In genomic region chr7:151410405-151411390, GRCh38 we compare ENCODE assay signal across 1 cellular context.
TF ChIP-seq lines count a peak whose summit lies in the region.

No MANE protein-coding gene starts in this region.

TF ChIP-seq in HepG2, 621 proteins besides CTCF, POLR2A, EP300 and RAD21:
- TF ChIP-seq TBX2 (CRISPR knock-in tag; IDR thresholded peaks at IDR 0.05; ENCODE audit: borderline replicate concordance) (peak; percentile 36; the same call in 1 of the 2 replicates), ZNF788 (CRISPR knock-in tag; IDR thresholded peaks at IDR 0.05; ENCODE audit: borderline replicate concordance) (peak; percentile 40; the same call in 1 of the 2 replicates), ZNF343 (CRISPR knock-in tag; IDR thresholded peaks at IDR 0.05) (no peak), ELF1 (CRISPR knock-in tag; IDR thresholded peaks at IDR 0.05) (no peak), LCORL (IDR thresholded peaks at IDR 0.05) (no peak), LCORL (CRISPR knock-in tag; IDR thresholded peaks at IDR 0.05) (0 out of 2 replicates have a peak, but pooled peaks have one; percentile 50), ZNF687 (CRISPR knock-in tag; IDR thresholded peaks at IDR 0.05) (peak; percentile 45; the same call in 1 of the 2 replicates), PITX1 (CRISPR knock-in tag; IDR thresholded peaks at IDR 0.05) (peak; percentile 41; the same call in 1 of the 2 replicates), UBTF (CRISPR knock-in tag; IDR thresholded peaks at IDR 0.05) (peak; percentile 56), GABPB1 (CRISPR knock-in tag; IDR thresholded peaks at IDR 0.05) (peak; percentile 46; the same call in 1 of the 2 replicates), ZNF136 (CRISPR knock-in tag; IDR thresholded peaks at IDR 0.05; ENCODE audit: low read depth) (no peak), PATZ1 (CRISPR knock-in tag; IDR thresholded peaks at IDR 0.05) (peak; percentile 84), SAP130 (CRISPR knock-in tag; IDR thresholded peaks at IDR 0.05; ENCODE audit: low read depth) (0 out of 2 replicates have a peak, but pooled peaks have one; percentile 18), YY1 (IDR thresholded peaks at IDR 0.05; ENCODE audit: insufficient read depth, insufficient replicate concordance, low read depth, low read length) (peak; percentile 21), ZNF563 (CRISPR knock-in tag; IDR thresholded peaks at IDR 0.05) (0 out of 2 replicates have a peak, but pooled peaks have one; percentile 26), ARID4A (CRISPR knock-in tag; IDR thresholded peaks at IDR 0.05; ENCODE audit: borderline replicate concordance) (0 out of 2 replicates have a peak, but pooled peaks have one; percentile 17), MTF2 (CRISPR knock-in tag; IDR thresholded peaks at IDR 0.05; ENCODE audit: borderline replicate concordance) (0 out of 2 replicates have a peak, but pooled peaks have one; percentile 22), ZNF12 (CRISPR knock-in tag; IDR thresholded peaks at IDR 0.05) (no peak)
